In genomic region chr7:103395071-103395470, GRCh38 we compare ENCODE assay signal across 38 cellular contexts. TPM values are rescaled to one million over a fixed set of nuclear protein-coding genes. Genes with fewer than 3 reads are reported as not detected.
"Had no signal": no experiment of that assay in that cellular context is flagged by ENCODE, and none has a peak within 500 bp of the region (broad histone marks: within the 10 kb centered on the region; RNA-seq: fewer than 3 reads in every experiment).

No MANE protein-coding gene starts in this region.

- FAIRE-seq: astrocyte, colon, TTC549 had no signal

- H3K4me1 ChIP-seq: adrenal gland, body of pancreas, breast epithelium had no signal

- H3K4me3 Mint-ChIP-seq: activated B cell treated with CpG ODN at 0.5 μM for 24 hours; activated CD4-positive, alpha-beta memory T cell treated with anti-CD3 and anti-CD28 coated beads for 36 hours; activated CD4-positive, alpha-beta T cell treated with anti-CD3 and anti-CD28 coated beads, Interleukin-2, amount 10 ng/mL, durations not matched to agents 24 days and 14 days; activated CD8-positive, alpha-beta T cell treated with anti-CD3 and anti-CD28 coated beads for 36 hours; activated naive CD4-positive, alpha-beta T cell treated with anti-CD3 and anti-CD28 coated beads for 36 hours; activated naive CD8-positive, alpha-beta T cell treated with anti-CD3 and anti-CD28 coated beads for 36 hours; activated T-cell treated with anti-CD3 and anti-CD28 coated beads, Interleukin-2, amount 50 U/mL, for 4 hours; activated T-cell treated with anti-CD3 and anti-CD28 coated beads, Interleukin-2, amount 50 U/mL, for 72 hours; activated T-helper 1 cell treated with anti-CD3 and anti-CD28 coated beads, Interleukin-12 subunit alpha, Interleukin-12 subunit beta, Interleukin-2, Interleukin-4 antibody, amounts not matched to agents 30 ng/mL and 10 ng/mL and 1 ng/mL, durations not matched to agents 14 hours and 24 hours and 36 hours; activated T-helper 17 cell treated with anti-CD3 and anti-CD28 coated beads, Interleukin-2, amount 50 U/mL, for 72 hours; T-helper 2 cell treated with Interferon-gamma antibody and Interleukin-4, amounts not matched to agents 5 μg/mL and 100 μg/mL, for 36 hours had no signal

- ATAC-seq: activated CD8-positive, alpha-beta T cell treated with anti-CD3 and anti-CD28 coated beads for 36 hours; activated naive CD4-positive, alpha-beta T cell treated with anti-CD3 and anti-CD28 coated beads, Interleukin-2, amount 50 U/mL, for 72 hours; activated T-cell treated with anti-CD3 and anti-CD28 coated beads, Interleukin-2, amount 50 U/mL, for 4 hours; activated T-cell treated with anti-CD3 and anti-CD28 coated beads, Interleukin-2, amount 50 U/mL, for 72 hours; activated T-helper 17 cell treated with anti-CD3 and anti-CD28 coated beads, Interleukin-2, amount 50 U/mL, for 72 hours; body of pancreas had no signal

- H3K9me3 Mint-ChIP-seq: activated CD4-positive, alpha-beta T cell treated with anti-CD3 and anti-CD28 coated beads, Interleukin-2, amount 10 ng/mL, durations not matched to agents 24 days and 14 days; activated CD8-positive, alpha-beta T cell treated with anti-CD3 and anti-CD28 coated beads for 36 hours; activated naive CD4-positive, alpha-beta T cell treated with anti-CD3 and anti-CD28 coated beads, Interleukin-2, amount 50 U/mL, for 72 hours; activated T-cell treated with anti-CD3 and anti-CD28 coated beads, Interleukin-2, amount 50 U/mL, for 4 hours; activated T-cell treated with anti-CD3 and anti-CD28 coated beads, Interleukin-2, amount 50 U/mL, for 72 hours; activated T-helper 1 cell treated with anti-CD3 and anti-CD28 coated beads, Interleukin-12 subunit alpha, Interleukin-12 subunit beta, Interleukin-2, Interleukin-4 antibody, amounts not matched to agents 30 ng/mL and 10 ng/mL and 1 ng/mL, durations not matched to agents 14 hours and 24 hours and 36 hours; activated T-helper 17 cell treated with anti-CD3 and anti-CD28 coated beads, Interleukin-2, amount 50 U/mL, for 72 hours; T-helper 2 cell treated with Interferon-gamma antibody and Interleukin-4, amounts not matched to agents 5 μg/mL and 100 μg/mL, for 36 hours had no signal

- DNase-seq: activated B cell treated with CpG ODN at 0.5 μM for 24 hours; activated CD4-positive, alpha-beta memory T cell treated with anti-CD3 and anti-CD28 coated beads for 36 hours; activated CD4-positive, alpha-beta T cell treated with anti-CD3 and anti-CD28 coated beads for 4 hours; activated CD4-positive, alpha-beta T cell treated with anti-CD3 and anti-CD28 coated beads, Interleukin-2, amount 10 ng/mL, durations not matched to agents 24 days and 14 days; activated CD4-positive, alpha-beta T cell treated with anti-CD3 and anti-CD28 coated beads, Interleukin-2, amount 50 U/mL, for 1 hour; activated CD4-positive, alpha-beta T cell treated with anti-CD3 and anti-CD28 coated beads, Interleukin-2, amount 50 U/mL, for 4 hours; activated CD4-positive, CD25-positive, alpha-beta regulatory T cell treated with anti-CD3 and anti-CD28 coated beads, Interleukin-2, amount 50 U/mL, for 72 hours; activated CD8-positive, alpha-beta memory T cell treated with anti-CD3 and anti-CD28 coated beads, Interleukin-2, amount 50 U/mL, for 4 hours; activated CD8-positive, alpha-beta T cell treated with anti-CD3 and anti-CD28 coated beads for 36 hours; activated effector memory CD4-positive, alpha-beta T cell treated with anti-CD3 and anti-CD28 coated beads, Interleukin-2, amount 50 U/mL, for 16 hours; activated gamma-delta T cell treated with Interleukin-2 at 50 U/mL for 16 hours; activated naive CD4-positive, alpha-beta T cell; activated naive CD4-positive, alpha-beta T cell treated with anti-CD3 and anti-CD28 coated beads for 36 hours; activated naive CD4-positive, alpha-beta T cell treated with anti-CD3 and anti-CD28 coated beads, Interleukin-2, amount 50 U/mL, for 16 hours; activated naive CD8-positive, alpha-beta T cell treated with anti-CD3 and anti-CD28 coated beads for 36 hours; activated T-cell treated with anti-CD3 and anti-CD28 coated beads for 4 hours; activated T-cell treated with anti-CD3 and anti-CD28 coated beads, Interleukin-2, amount 50 U/mL, for 1 hour; activated T-cell treated with anti-CD3 and anti-CD28 coated beads, Interleukin-2, amount 50 U/mL, for 4 hours; activated T-cell treated with anti-CD3 and anti-CD28 coated beads, Interleukin-2, amount 50 U/mL, for 72 hours; adrenal gland; amniotic stem cell; aorta; body of pancreas; brain microvascular endothelial cell; central memory CD4-positive, alpha-beta T cell; T-helper 2 cell; T-helper 9 cell had no signal

- H3K36me3 ChIP-seq: adrenal gland, brain microvascular endothelial cell, breast epithelium had no signal

- H3K4me3 ChIP-seq: adrenal gland, body of pancreas, breast epithelium had no signal

- H3K27me3 Mint-ChIP-seq: activated naive CD8-positive, alpha-beta T cell treated with anti-CD3 and anti-CD28 coated beads for 36 hours had no signal

- H3K4me1 Mint-ChIP-seq: activated B cell treated with CpG ODN at 0.5 μM for 24 hours; activated CD4-positive, alpha-beta T cell treated with anti-CD3 and anti-CD28 coated beads, Interleukin-2, amount 10 ng/mL, durations not matched to agents 24 days and 14 days; activated naive CD8-positive, alpha-beta T cell treated with anti-CD3 and anti-CD28 coated beads for 36 hours; activated T-helper 17 cell treated with anti-CD3 and anti-CD28 coated beads, Interleukin-2, amount 50 U/mL, for 72 hours had no signal

- H3K27ac ChIP-seq: adrenal gland, body of pancreas, brain microvascular endothelial cell, breast epithelium, VCaP had no signal

- H3K27ac Mint-ChIP-seq: activated B cell treated with CpG ODN at 0.5 μM for 24 hours; activated CD4-positive, alpha-beta memory T cell treated with anti-CD3 and anti-CD28 coated beads for 36 hours; activated CD4-positive, alpha-beta T cell treated with anti-CD3 and anti-CD28 coated beads, Interleukin-2, amount 10 ng/mL, durations not matched to agents 24 days and 14 days; activated CD8-positive, alpha-beta T cell treated with anti-CD3 and anti-CD28 coated beads for 36 hours; activated naive CD4-positive, alpha-beta T cell treated with anti-CD3 and anti-CD28 coated beads for 36 hours; activated naive CD4-positive, alpha-beta T cell treated with anti-CD3 and anti-CD28 coated beads, Interleukin-2, amount 50 U/mL, for 72 hours; activated naive CD8-positive, alpha-beta T cell treated with anti-CD3 and anti-CD28 coated beads for 36 hours; activated T-cell treated with anti-CD3 and anti-CD28 coated beads, Interleukin-2, amount 50 U/mL, for 72 hours; activated T-helper 1 cell treated with anti-CD3 and anti-CD28 coated beads, Interleukin-12 subunit alpha, Interleukin-12 subunit beta, Interleukin-2, Interleukin-4 antibody, amounts not matched to agents 30 ng/mL and 10 ng/mL and 1 ng/mL, durations not matched to agents 14 hours and 24 hours and 36 hours; activated T-helper 17 cell treated with anti-CD3 and anti-CD28 coated beads, Interleukin-2, amount 50 U/mL, for 72 hours; T-helper 2 cell treated with Interferon-gamma antibody and Interleukin-4, amounts not matched to agents 5 μg/mL and 100 μg/mL, for 36 hours had no signal

- H3K36me3 Mint-ChIP-seq: activated CD4-positive, alpha-beta memory T cell treated with anti-CD3 and anti-CD28 coated beads for 36 hours; activated naive CD4-positive, alpha-beta T cell treated with anti-CD3 and anti-CD28 coated beads, Interleukin-2, amount 50 U/mL, for 72 hours; activated naive CD8-positive, alpha-beta T cell treated with anti-CD3 and anti-CD28 coated beads for 36 hours had no signal

- H3K27me3 ChIP-seq: adrenal gland, body of pancreas, brain microvascular endothelial cell, breast epithelium had no signal

- H3K9me3 ChIP-seq: adrenal gland, body of pancreas, breast epithelium had no signal

RNA-seq across cellular contexts. Expression of gene SLC26A5, which starts 50.9 kb away (rescaled TPM):
- total RNA-seq: activated B cell treated with CpG ODN at 0.5 μM for 24 hours; activated CD4-positive, alpha-beta memory T cell treated with anti-CD3 and anti-CD28 coated beads for 36 hours; activated CD4-positive, alpha-beta T cell treated with anti-CD3 and anti-CD28 coated beads, Interleukin-2, amount 10 ng/mL, durations not matched to agents 24 days and 14 days; activated CD8-positive, alpha-beta memory T cell treated with anti-CD3 and anti-CD28 coated beads for 36 hours; activated CD8-positive, alpha-beta T cell treated with anti-CD3 and anti-CD28 coated beads for 36 hours; activated naive CD4-positive, alpha-beta T cell treated with anti-CD3 and anti-CD28 coated beads for 36 hours; activated naive CD4-positive, alpha-beta T cell treated with anti-CD3 and anti-CD28 coated beads, Interleukin-2, amount 50 U/mL, for 72 hours; activated naive CD8-positive, alpha-beta T cell treated with anti-CD3 and anti-CD28 coated beads for 36 hours; activated T-cell treated with anti-CD3 and anti-CD28 coated beads, Interleukin-2, amount 50 U/mL, for 4 hours; activated T-cell treated with anti-CD3 and anti-CD28 coated beads, Interleukin-2, amount 50 U/mL, for 72 hours; activated T-helper 1 cell treated with anti-CD3 and anti-CD28 coated beads, Interleukin-12 subunit alpha, Interleukin-12 subunit beta, Interleukin-2, Interleukin-4 antibody, amounts not matched to agents 30 ng/mL and 10 ng/mL and 1 ng/mL, durations not matched to agents 14 hours and 24 hours and 36 hours; activated T-helper 17 cell treated with anti-CD3 and anti-CD28 coated beads, Interleukin-2, amount 50 U/mL, for 72 hours; astrocyte; body of pancreas; cardiac septum had no signal
- polyA plus RNA-seq: aorta had no signal
